8 cellular contexts compared by ENCODE assay signal in the genomic region with DNA sequence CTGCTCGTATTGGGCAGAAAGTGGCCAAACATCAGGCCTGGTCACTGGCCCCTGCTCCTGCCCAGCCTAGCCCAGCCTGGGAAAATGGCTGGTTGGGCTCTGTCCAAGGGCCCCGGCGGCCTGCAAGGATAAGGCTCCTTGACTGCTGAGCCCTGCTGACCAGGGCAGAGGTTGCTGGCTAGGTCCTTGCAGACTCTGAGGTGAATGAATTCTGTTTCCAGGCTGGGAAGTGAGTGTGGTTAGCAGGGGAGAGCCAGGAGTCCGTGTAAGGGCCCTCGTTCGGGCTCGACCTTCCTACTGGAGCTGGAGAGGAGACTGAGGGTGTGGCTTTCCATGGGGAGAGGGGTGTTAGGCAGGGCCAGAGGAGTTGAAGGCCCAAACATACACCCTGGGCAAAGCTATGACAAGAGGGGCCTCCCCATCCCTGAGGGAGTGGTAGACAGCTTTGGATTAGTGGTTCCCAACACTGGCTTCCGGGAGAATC. TPM values are rescaled to one million over a fixed set of nuclear protein-coding genes. Genes with fewer than 3 reads are reported as not detected.
DNase-seq lines count a peak whose midpoint lies in the region; ATAC-seq and TF ChIP-seq lines count a peak whose summit lies in the region.

No MANE protein-coding gene starts in this region.

- H3K27me3 ChIP-seq in brain microvascular endothelial cell (replicated peaks): no peaks in the 10 kb centered on the region

- H3K9me3 Mint-ChIP-seq in stimulated activated effector memory CD8-positive, alpha-beta T cell treated with anti-CD3 and anti-CD28 coated beads, Interleukin-12 subunit alpha, Interleukin-12 subunit beta, amount 100 ng/mL, for 72 hours: no peaks in the 10 kb centered on the region
- peaks cover 6% of the 10 kb centered on the region for H3K9me3 Mint-ChIP-seq in activated CD4-positive, alpha-beta T cell treated with anti-CD3 and anti-CD28 coated beads, Interleukin-2, amount 10 ng/mL, durations not matched to agents 7 days and 5 days

- peaks cover 93% of the 10 kb centered on the region for H3K36me3 Mint-ChIP-seq in stimulated activated effector memory CD8-positive, alpha-beta T cell treated with anti-CD3 and anti-CD28 coated beads, Interleukin-12 subunit alpha, Interleukin-12 subunit beta, amount 100 ng/mL, for 72 hours
- H3K36me3 Mint-ChIP-seq in activated CD4-positive, alpha-beta T cell treated with anti-CD3 and anti-CD28 coated beads, Interleukin-2, amount 10 ng/mL, durations not matched to agents 7 days and 5 days (ENCODE audit: low read depth): peaks cover 17% of the 10 kb centered on the region

- peak overlapping the region; percentile 66 for H3K27ac Mint-ChIP-seq in stimulated activated effector memory CD8-positive, alpha-beta T cell treated with anti-CD3 and anti-CD28 coated beads, Interleukin-12 subunit alpha, Interleukin-12 subunit beta, amount 100 ng/mL, for 72 hours
- no peak overlapping the region for H3K27ac Mint-ChIP-seq in activated CD4-positive, alpha-beta T cell treated with anti-CD3 and anti-CD28 coated beads, Interleukin-2, amount 10 ng/mL, durations not matched to agents 7 days and 5 days

- H3K27ac ChIP-seq in brain microvascular endothelial cell: no peak overlapping the region

- H3K4me3 Mint-ChIP-seq in stimulated activated effector memory CD8-positive, alpha-beta T cell treated with anti-CD3 and anti-CD28 coated beads, Interleukin-12 subunit alpha, Interleukin-12 subunit beta, amount 100 ng/mL, for 72 hours: no peak overlapping the region
- H3K4me3 Mint-ChIP-seq in activated CD4-positive, alpha-beta T cell treated with anti-CD3 and anti-CD28 coated beads, Interleukin-2, amount 10 ng/mL, durations not matched to agents 7 days and 5 days: no peak overlapping the region

- peaks cover 7% of the 10 kb centered on the region for H3K36me3 ChIP-seq in brain microvascular endothelial cell (replicated peaks)

- no peak for TF ChIP-seq POLR2A in NB4 (IDR thresholded peaks at IDR 0.05; ENCODE audit: extremely low read depth, insufficient read length)

- H3K4me1 Mint-ChIP-seq in stimulated activated effector memory CD8-positive, alpha-beta T cell treated with anti-CD3 and anti-CD28 coated beads, Interleukin-12 subunit alpha, Interleukin-12 subunit beta, amount 100 ng/mL, for 72 hours: peaks cover 16% of the 10 kb centered on the region
- H3K4me1 Mint-ChIP-seq in activated CD4-positive, alpha-beta T cell treated with anti-CD3 and anti-CD28 coated beads, Interleukin-2, amount 10 ng/mL, durations not matched to agents 7 days and 5 days: peaks cover 6% of the 10 kb centered on the region

- in situ Hi-C loops in brain microvascular endothelial cell (cut with HindIII; ENCODE audit: low pct_ligation_motif_present, low sequenced_read_pairs) (no loop called here), GM13977 (cut with MboI; ENCODE audit: low pct_unique_long_range_greater_than_20kb, low sequenced_read_pairs, unreplicated experiment) (no loop called here)

- H3K27me3 Mint-ChIP-seq in activated CD4-positive, alpha-beta T cell treated with anti-CD3 and anti-CD28 coated beads, Interleukin-2, amount 10 ng/mL, durations not matched to agents 7 days and 5 days: no peaks in the 10 kb centered on the region

- CTCF ChIA-PET in activated CD4-positive, alpha-beta T cell treated with anti-CD3 and anti-CD28 coated beads, Interleukin-2, amount 10 ng/mL, durations not matched to agents 7 days and 5 days (lab: Charles Lee): interaction anchor here (0.8 to 2.2 kb wide), 7 partner anchors 9 to 155 kb away, joined by 3 to 7 read pairs (median 3); no protein-coding TSS in a partner anchor

- TF ChIP-seq CTCF in NB4 (IDR thresholded peaks at IDR 0.05; ENCODE audit: low read depth, low read length) (no peak), brain microvascular endothelial cell (IDR thresholded peaks at IDR 0.05; ENCODE audit: low read depth, low read length, missing control alignments) (no peak), GM13977 (IDR thresholded peaks at IDR 0.05; ENCODE audit: extremely low read depth, insufficient read depth, missing control alignments) (no peak)

- DNase-seq in NB4 (ENCODE audit: low read depth) (peak; percentile 31), brain microvascular endothelial cell (peak; percentile 77), iris pigment epithelial cell (ENCODE audit: low read depth) (peak; percentile 81), GM13977 (ENCODE audit: low spot score) (no peak)
- no peak for DNase-seq in stimulated activated effector memory CD8-positive, alpha-beta T cell treated with anti-CD3 and anti-CD28 coated beads, Interleukin-12 subunit alpha, Interleukin-12 subunit beta, amount 100 ng/mL, for 72 hours (ENCODE audit: low spot score in 2 of 2)
- no peak for DNase-seq in stimulated activated naive CD4-positive, alpha-beta T cell (lab: John Stamatoyannopoulos, UW)
- no peak for DNase-seq in activated CD4-positive, alpha-beta T cell treated with anti-CD3 and anti-CD28 coated beads, Interleukin-2, amount 10 ng/mL, durations not matched to agents 7 days and 5 days

- no peak for ATAC-seq in stimulated activated effector memory CD8-positive, alpha-beta T cell treated with anti-CD3 and anti-CD28 coated beads, Interleukin-12 subunit alpha, Interleukin-12 subunit beta, amount 100 ng/mL, for 72 hours
- no peak for ATAC-seq in HG03432 (IDR thresholded peaks at IDR 0.05; ENCODE audit: unreplicated experiment)

- H3K4me3 ChIP-seq in NB4 (ENCODE audit: low read depth, low read length) (no peak overlapping the region), brain microvascular endothelial cell (ENCODE audit: low read depth, low read length) (no peak overlapping the region)

- POLR2A ChIA-PET in activated CD4-positive, alpha-beta T cell treated with anti-CD3 and anti-CD28 coated beads, Interleukin-2, amount 10 ng/mL, durations not matched to agents 7 days and 5 days (lab: Charles Lee): no interaction called here

RNA-seq across cellular contexts. Expression of a gene that starts 20.6 kb away (rescaled TPM):
- total RNA-seq in activated CD4-positive, alpha-beta T cell treated with anti-CD3 and anti-CD28 coated beads, Interleukin-2, amount 10 ng/mL, durations not matched to agents 7 days and 5 days: 10 to 100 TPM; 39.5 to 42.4 TPM

RNA-seq across cellular contexts. Expression of a gene that starts 53.3 kb away (rescaled TPM):
- total RNA-seq in activated CD4-positive, alpha-beta T cell treated with anti-CD3 and anti-CD28 coated beads, Interleukin-2, amount 10 ng/mL, durations not matched to agents 7 days and 5 days: 10 to 100 TPM; 50.4 to 50.9 TPM

Comparison
In these comparisons a context has a peak if more than half of its experiments do, and no peak if none do; other contexts are left out.
1. DNase-seq: peak in NB4 (single experiment), brain microvascular endothelial cell (single experiment) and iris pigment epithelial cell (single experiment); none in stimulated activated effector memory CD8-positive, alpha-beta T cell treated with anti-CD3 and anti-CD28 coated beads, Interleukin-12 subunit alpha, Interleukin-12 subunit beta, amount 100 ng/mL, for 72 hours (0 of 2), stimulated activated naive CD4-positive, alpha-beta T cell (0 of 6), GM13977 (single experiment) and activated CD4-positive, alpha-beta T cell treated with anti-CD3 and anti-CD28 coated beads, Interleukin-2, amount 10 ng/mL, durations not matched to agents 7 days and 5 days (single experiment).